7 cellular contexts compared by ENCODE assay signal in genomic region chr13:78601886-78602560, GRCh38. TPM values are rescaled to one million over a fixed set of nuclear protein-coding genes. Genes with fewer than 3 reads are reported as not detected.
DNase-seq lines count a peak whose midpoint lies in the region; ATAC-seq and TF ChIP-seq lines count a peak whose summit lies in the region.

No MANE protein-coding gene starts in this region.

- H3K36me3 ChIP-seq in Caco-2 (ENCODE audit: control insufficient read depth, insufficient read depth, low read length): no peaks in the 10 kb centered on the region
- no peaks in the 10 kb centered on the region for H3K36me3 ChIP-seq in neuronal stem cell (replicated peaks in 1 of 2; ENCODE audit: control insufficient read depth in 2 of 2, insufficient read depth in 2 of 2, low read length in 2 of 2)

- H3K4me2 ChIP-seq in neuronal stem cell (ENCODE audit: insufficient read depth, low read length, poor library complexity, severe bottlenecking): peak overlapping the region; percentile 90

- no peak overlapping the region for H2BK120ac ChIP-seq in neuronal stem cell (ENCODE audit: low read depth, low read length)

- no TSS peak for BruUV-seq in Caco-2 (replicated peaks; lab: Mats Ljungman, UMichigan)

- H3K4ac ChIP-seq in neuronal stem cell (ENCODE audit: low read length): no peak overlapping the region

- POLR2A ChIA-PET in Caco-2 (lab: Charles Lee): no interaction called here

- peak overlapping the region; percentile 78 for H3K4me3 Mint-ChIP-seq in Caco-2 (ENCODE audit: unreplicated experiment)
- peak overlapping the region; percentile 60 for H3K4me3 Mint-ChIP-seq in dendritic cell treated with granulocyte-macrophage colony-stimulating factor and Interleukin-4, amounts not matched to agents 40 ng/mL and 50 ng/mL, for 4 days

- ATAC-seq in HG02885 (IDR thresholded peaks at IDR 0.05; ENCODE audit: poor library complexity, unreplicated experiment): peak; percentile 12

- no peak overlapping the region for H3K27ac ChIP-seq in neuronal stem cell (replicated peaks; ENCODE audit: low read length)

- peaks cover 6% of the 10 kb centered on the region for H3K36me3 Mint-ChIP-seq in Caco-2 (ENCODE audit: insufficient read depth, unreplicated experiment)
- H3K36me3 Mint-ChIP-seq in dendritic cell treated with granulocyte-macrophage colony-stimulating factor and Interleukin-4, amounts not matched to agents 40 ng/mL and 50 ng/mL, for 4 days (ENCODE audit: low read depth): no peaks in the 10 kb centered on the region

- H3K79me1 ChIP-seq in neuronal stem cell (ENCODE audit: low read depth, low read length): peaks cover 2% of the 10 kb centered on the region

- peak overlapping the region; percentile 84 for H3K9ac ChIP-seq in neuronal stem cell (ENCODE audit: low read depth, low read length, poor library complexity)

- CTCF ChIA-PET in Caco-2 (lab: Charles Lee): no interaction called here

- H2AK5ac ChIP-seq in neuronal stem cell (ENCODE audit: low read depth, low read length): no peak overlapping the region

- peak overlapping the region; percentile 98 for H2AFZ ChIP-seq in neuronal stem cell (ENCODE audit: low read length)

- WGBS in neuronal stem cell (ENCODE audit: extremely low coverage in 2 of 2, insufficient read length in 2 of 2, insufficient replicate concordance in 1 of 2), 2 donors: no CpG with 5 or more reads among the region's 109 CpGs

- DNase-seq in Caco-2: no peak
- no peak for DNase-seq in neuronal stem cell (ENCODE audit: low spot score)
- no peak for DNase-seq in hepatic stellate cell (ENCODE audit: low spot score)
- DNase-seq in NCI-H446 treated with DMSO at 0.1 percent for 48 hours (lab: John Stamatoyannopoulos, UW): no peak
- no peak for DNase-seq in NCI-H524 (lab: John Stamatoyannopoulos, UW)

- peaks cover 7% of the 10 kb centered on the region; the same call in 1 of the 2 replicates for H3K4me1 ChIP-seq in Caco-2
- peaks cover 6 to 8% of the 10 kb centered on the region in 2 donors for H3K4me1 ChIP-seq in neuronal stem cell (ENCODE audit: control insufficient read depth in 2 of 2, insufficient read depth in 1 of 2, low read depth in 1 of 2, low read length in 2 of 2)

- no peak overlapping the region for H2BK5ac ChIP-seq in neuronal stem cell (ENCODE audit: low read length)

- H4K8ac ChIP-seq in neuronal stem cell (ENCODE audit: low read depth, low read length): no peak overlapping the region

- no peak overlapping the region for H4K91ac ChIP-seq in neuronal stem cell (ENCODE audit: low read depth, low read length, poor library complexity)

- no peaks in the 10 kb centered on the region for H3K9me3 Mint-ChIP-seq in Caco-2 (ENCODE audit: unreplicated experiment)
- H3K9me3 Mint-ChIP-seq in dendritic cell treated with granulocyte-macrophage colony-stimulating factor and Interleukin-4, amounts not matched to agents 40 ng/mL and 50 ng/mL, for 4 days: no peaks in the 10 kb centered on the region

- H3K9me3 ChIP-seq in Caco-2 (no peaks in the 10 kb centered on the region), neuronal stem cell (replicated peaks in 1 of 2; ENCODE audit: control insufficient read depth in 2 of 2, insufficient read depth in 1 of 2, low read depth in 1 of 2, low read length in 2 of 2) (peaks cover 0 to 5% of the 10 kb centered on the region in 2 donors)

- no peak for TF ChIP-seq CTCF in Caco-2 (IDR thresholded peaks at IDR 0.05; ENCODE audit: insufficient read depth in 1 of 2, low read depth in 1 of 2, low read length in 1 of 2, severe bottlenecking in 1 of 2, unreplicated experiment in 1 of 2)

- H2BK15ac ChIP-seq in neuronal stem cell (ENCODE audit: low read length): no peak overlapping the region

- no peak overlapping the region for H3K14ac ChIP-seq in neuronal stem cell (ENCODE audit: low read length)

- H3K27me3 Mint-ChIP-seq in Caco-2 (ENCODE audit: insufficient read depth, unreplicated experiment): peaks cover 3% of the 10 kb centered on the region
- peaks cover 86% of the 10 kb centered on the region for H3K27me3 Mint-ChIP-seq in dendritic cell treated with granulocyte-macrophage colony-stimulating factor and Interleukin-4, amounts not matched to agents 40 ng/mL and 50 ng/mL, for 4 days

- intact Hi-C loops in Caco-2 (cut with micrococcal nuclease; ENCODE audit: unreplicated experiment): loop anchor here (2.0 to 10.0 kb wide), 3 partner anchors 287 to 465 kb away; no protein-coding TSS in a partner anchor
- intact Hi-C loops in dendritic cell treated with granulocyte-macrophage colony-stimulating factor and Interleukin-4, amounts not matched to agents 40 ng/mL and 50 ng/mL, for 4 days (cut with micrococcal nuclease): no loop called here

- peak overlapping the region; percentile 35 for H3K27ac Mint-ChIP-seq in Caco-2 (ENCODE audit: unreplicated experiment)
- no peak overlapping the region for H3K27ac Mint-ChIP-seq in dendritic cell treated with granulocyte-macrophage colony-stimulating factor and Interleukin-4, amounts not matched to agents 40 ng/mL and 50 ng/mL, for 4 days

- no peaks in the 10 kb centered on the region for H3K4me1 Mint-ChIP-seq in Caco-2 (ENCODE audit: low read depth, unreplicated experiment)
- peaks cover 52% of the 10 kb centered on the region for H3K4me1 Mint-ChIP-seq in dendritic cell treated with granulocyte-macrophage colony-stimulating factor and Interleukin-4, amounts not matched to agents 40 ng/mL and 50 ng/mL, for 4 days (ENCODE audit: low read depth)

- H3K18ac ChIP-seq in neuronal stem cell (ENCODE audit: low read length): peak overlapping the region; percentile 84

- H2BK12ac ChIP-seq in neuronal stem cell (ENCODE audit: low read length): no peak overlapping the region

- H3K23ac ChIP-seq in neuronal stem cell (ENCODE audit: low read depth, low read length, poor library complexity): peak overlapping the region; percentile 55

- peak overlapping the region; percentile 78 for H3K4me3 ChIP-seq in Caco-2 (ENCODE audit: low read depth, low read length)
- H3K4me3 ChIP-seq in neuronal stem cell (ENCODE audit: low read length in 2 of 2): peak overlapping the region; percentile 48 to 74

- H3K27me3 ChIP-seq in Caco-2 (replicated peaks; ENCODE audit: control insufficient read depth, insufficient read depth, low read length) (no peaks in the 10 kb centered on the region), neuronal stem cell (ENCODE audit: control insufficient read depth in 3 of 3, insufficient read depth in 3 of 3, low read depth in 1 of 3, low read length in 3 of 3) (peaks cover 58 to 96% (median 90%) of the 10 kb centered on the region in 3 experiments)

RNA-seq across cellular contexts. Expression of gene POU4F1, which starts 1.3 kb away (rescaled TPM):
- 7.3 and 8.1 TPM in 2 replicates for total RNA-seq in Caco-2 (2022)
- polyA plus RNA-seq in neuronal stem cell (2013, experiment 1 of 2): 0.04 TPM
- 0.04 TPM for polyA plus RNA-seq in neuronal stem cell (2013, experiment 2 of 2)

RNA-seq across cellular contexts. Expression of gene OBI1, which starts 56.9 kb away (rescaled TPM):
- 17.9 and 19.9 TPM in 2 replicates for total RNA-seq in Caco-2 (2022)
- polyA plus RNA-seq in neuronal stem cell (2013, experiment 1 of 2): 22.0 TPM
- 22.1 TPM for polyA plus RNA-seq in neuronal stem cell (2013, experiment 2 of 2)
